1 cellular context compared by ENCODE assay signal in the genomic region with DNA sequence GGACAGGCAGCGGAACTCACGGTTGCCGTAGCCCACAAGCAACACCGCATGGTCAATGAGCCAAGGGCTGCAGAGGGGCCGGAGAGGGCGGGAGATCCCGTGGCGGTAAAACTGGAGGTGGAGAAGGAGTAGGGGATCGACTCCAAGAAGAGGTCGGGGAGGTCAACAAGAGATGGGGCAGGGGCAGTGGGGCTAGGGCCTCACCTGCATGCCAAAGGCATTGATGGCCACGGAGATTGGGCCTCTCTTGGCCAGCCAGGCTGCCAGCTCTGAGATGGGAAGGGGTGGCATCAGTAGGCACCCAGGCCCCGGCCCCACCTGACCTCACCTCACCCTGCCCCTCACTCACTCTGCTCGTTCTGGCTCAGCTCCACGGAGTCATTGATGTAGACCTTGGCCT.
TF ChIP-seq lines count a peak whose summit lies in the region.

No MANE protein-coding gene starts in this region.

TF ChIP-seq in IMR-90, 13 proteins besides CTCF, POLR2A, EP300 and RAD21 (continued from another document):
- TF ChIP-seq, protein P1, sequence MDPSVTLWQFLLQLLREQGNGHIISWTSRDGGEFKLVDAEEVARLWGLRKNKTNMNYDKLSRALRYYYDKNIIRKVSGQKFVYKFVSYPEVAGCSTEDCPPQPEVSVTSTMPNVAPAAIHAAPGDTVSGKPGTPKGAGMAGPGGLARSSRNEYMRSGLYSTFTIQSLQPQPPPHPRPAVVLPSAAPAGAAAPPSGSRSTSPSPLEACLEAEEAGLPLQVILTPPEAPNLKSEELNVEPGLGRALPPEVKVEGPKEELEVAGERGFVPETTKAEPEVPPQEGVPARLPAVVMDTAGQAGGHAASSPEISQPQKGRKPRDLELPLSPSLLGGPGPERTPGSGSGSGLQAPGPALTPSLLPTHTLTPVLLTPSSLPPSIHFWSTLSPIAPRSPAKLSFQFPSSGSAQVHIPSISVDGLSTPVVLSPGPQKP (IDR thresholded peaks at IDR 0.05; ENCODE audit: borderline replicate concordance, low read depth, low read length): no peak
TF ChIP-seq in IMR-90: peak in this region for 0.
